9 cellular contexts compared by ENCODE assay signal in the genomic region with DNA sequence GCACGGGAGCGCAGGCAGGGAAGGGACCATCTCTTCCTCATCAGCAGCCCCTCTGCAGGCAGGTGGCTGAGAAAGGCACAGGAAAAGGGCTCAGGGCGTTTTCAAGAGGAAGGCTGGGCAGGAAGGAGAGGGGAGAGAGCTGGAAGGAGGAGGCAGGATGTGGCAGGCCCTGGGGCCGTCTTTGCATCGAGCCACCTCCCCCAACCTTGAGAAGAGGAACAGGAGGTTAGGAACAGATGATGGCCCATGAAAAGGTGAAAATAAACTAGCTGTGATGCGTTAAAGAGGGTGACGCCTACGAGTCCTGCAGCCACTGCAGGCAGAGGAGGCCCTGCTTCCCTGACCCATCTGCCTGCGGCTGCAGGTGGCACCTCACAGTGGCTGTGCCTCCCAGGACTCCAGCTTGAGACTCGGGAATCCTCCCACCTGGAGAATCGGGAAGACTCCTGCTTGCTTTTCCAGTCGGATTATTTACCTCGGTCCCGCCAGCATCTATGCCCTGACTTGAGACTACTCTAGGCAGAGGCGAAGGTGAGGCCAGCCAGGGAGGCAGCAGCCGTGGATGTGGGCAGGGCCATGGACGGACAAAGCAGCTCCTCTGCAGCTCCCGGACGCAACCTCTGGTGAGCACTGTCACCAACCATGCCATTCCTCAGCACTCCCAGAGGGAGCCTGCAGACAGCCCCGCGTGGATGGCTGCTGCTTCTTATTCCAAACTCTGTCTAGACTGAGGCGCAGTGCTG. TPM values are rescaled to one million over a fixed set of nuclear protein-coding genes. Genes with fewer than 3 reads are reported as not detected.
DNase-seq lines count a peak whose midpoint lies in the region; ATAC-seq and TF ChIP-seq lines count a peak whose summit lies in the region.
"Had no signal": no experiment of that assay in that cellular context is flagged by ENCODE, and none has a peak within 500 bp of the region (broad histone marks: within the 10 kb centered on the region; RNA-seq: fewer than 3 reads in every experiment).

No MANE protein-coding gene starts in this region.

- RAD21 ChIA-PET in HCT116 (lab: Charles Lee; ENCODE audit: low non-redundant PET in 1 of 2, low total read pairs in 2 of 2, uncharacterized antibody in 2 of 2, unreplicated experiment in 2 of 2) = no interaction called here

- H3K4me2 ChIP-seq in HCT116 (ENCODE audit: low read length) = no peak overlapping the region

- no peak overlapping the region for H2AFZ ChIP-seq in HCT116 (ENCODE audit: low read depth, low read length, poor library complexity, severe bottlenecking)

- no peak for DNase-seq in HCT116 (ENCODE audit: low read depth, low spot score)
- peak; percentile 67 for DNase-seq in islet precursor cell
- no peak for DNase-seq in nucleus accumbens (lab: John Stamatoyannopoulos, UW)
- DNase-seq in H4 (ENCODE audit: low spot score) = no peak
- DNase-seq in NK-92 (lab: John Stamatoyannopoulos, UW; ENCODE audit: unreplicated experiment) = no peak
- DNase-seq in C1 segment of cervical spinal cord (lab: John Stamatoyannopoulos, UW) = no peak

- CTCF ChIA-PET in HCT116 (lab: Charles Lee) = no interaction called here

- no peaks in the 10 kb centered on the region for H3K27me3 ChIP-seq in HCT116 (ENCODE audit: insufficient read depth, low read length)

- no peak for TF ChIP-seq CTCF in HCT116 (IDR thresholded peaks at IDR 0.05 in 2 of 3, conservative IDR thresholded peaks at IDR 0.05 in 1 of 3; ENCODE audit: borderline replicate concordance in 1 of 3, insufficient read depth in 1 of 3, low read depth in 2 of 3, low read length in 2 of 3)

- no peaks in the 10 kb centered on the region for H4K20me1 ChIP-seq in HCT116 (ENCODE audit: insufficient read depth)

- no peak for TF ChIP-seq RAD21 in HCT116 (IDR thresholded peaks at IDR 0.05; ENCODE audit: low read depth)

- no peak for TF ChIP-seq POLR2A in HCT116 (IDR thresholded peaks at IDR 0.05; ENCODE audit: borderline replicate concordance, extremely low read depth, insufficient read depth, insufficient read length)

- POLR2A ChIA-PET in HCT116 (lab: Charles Lee) = no interaction called here

- H3K9me3 ChIP-seq in HCT116 (ENCODE audit: control insufficient read depth in 1 of 2, insufficient read depth in 1 of 2, low read depth in 1 of 2, low read length in 2 of 2) = no peaks in the 10 kb centered on the region

- no peaks in the 10 kb centered on the region for H3K4me1 ChIP-seq in HCT116 (ENCODE audit: control insufficient read depth in 1 of 2, insufficient read depth in 2 of 2, low read length in 2 of 2)

- no peaks in the 10 kb centered on the region for H3K36me3 ChIP-seq in HCT116 (ENCODE audit: control insufficient read depth in 1 of 2, insufficient read depth in 2 of 2, low read length in 2 of 2)

- no peak overlapping the region for H3K27ac ChIP-seq in HCT116 (ENCODE audit: low read depth, low read length)

- intact Hi-C loops in HCT116 (cut with micrococcal nuclease) = no loop called here

- no peak overlapping the region for H3K9ac ChIP-seq in HCT116 (ENCODE audit: low read length)

- no peak overlapping the region for H3K4me3 ChIP-seq in HCT116 (replicated peaks in 1 of 2; ENCODE audit: low read depth in 1 of 2, low read length in 2 of 2)

- BruUV-seq in HCT116 (replicated peaks; lab: Mats Ljungman, UMichigan) = no TSS peak

- ATAC-seq in GM18508 (IDR thresholded peaks at IDR 0.05; ENCODE audit: insufficient read depth, unreplicated experiment) (peak; percentile 72), HCT116 (peak; percentile 17; the same call in 1 of the 2 replicates)
- ATAC-seq: sciatic nerve had no signal

- H3K79me2 ChIP-seq in HCT116 (ENCODE audit: insufficient read depth, low read length) = no peaks in the 10 kb centered on the region

- no peaks in the 10 kb centered on the region for H3K9me2 ChIP-seq in HCT116 (ENCODE audit: insufficient read depth)

TF ChIP-seq in HCT116, 20 proteins besides CTCF, POLR2A, EP300 and RAD21:
- TF ChIP-seq ELF1 (IDR thresholded peaks at IDR 0.05; ENCODE audit: borderline replicate concordance, low read depth) (no peak), YY1 (IDR thresholded peaks at IDR 0.05; ENCODE audit: extremely low read depth, insufficient replicate concordance, low read depth, low read length) (no peak), TCF7L2 (IDR thresholded peaks at IDR 0.05; ENCODE audit: borderline replicate concordance, extremely low read depth, insufficient read depth, insufficient read length) (no peak)

TF ChIP-seq in PFSK-1, 5 proteins besides CTCF, POLR2A, EP300 and RAD21:
- TF ChIP-seq FOXP2 (optimal IDR thresholded peaks at IDR 0.05; ENCODE audit: borderline replicate concordance, extremely low read depth, extremely low read length, insufficient read depth) (peak; percentile 25), TAF1 (IDR thresholded peaks at IDR 0.05; ENCODE audit: borderline replicate concordance, insufficient read depth, low read length) (no peak), POLR2AphosphoS5 (IDR thresholded peaks at IDR 0.05; ENCODE audit: low read depth, low read length) (no peak), SIN3A (IDR thresholded peaks at IDR 0.05; ENCODE audit: borderline replicate concordance, insufficient read depth, low read length) (no peak)
- TF ChIP-seq, protein P1, sequence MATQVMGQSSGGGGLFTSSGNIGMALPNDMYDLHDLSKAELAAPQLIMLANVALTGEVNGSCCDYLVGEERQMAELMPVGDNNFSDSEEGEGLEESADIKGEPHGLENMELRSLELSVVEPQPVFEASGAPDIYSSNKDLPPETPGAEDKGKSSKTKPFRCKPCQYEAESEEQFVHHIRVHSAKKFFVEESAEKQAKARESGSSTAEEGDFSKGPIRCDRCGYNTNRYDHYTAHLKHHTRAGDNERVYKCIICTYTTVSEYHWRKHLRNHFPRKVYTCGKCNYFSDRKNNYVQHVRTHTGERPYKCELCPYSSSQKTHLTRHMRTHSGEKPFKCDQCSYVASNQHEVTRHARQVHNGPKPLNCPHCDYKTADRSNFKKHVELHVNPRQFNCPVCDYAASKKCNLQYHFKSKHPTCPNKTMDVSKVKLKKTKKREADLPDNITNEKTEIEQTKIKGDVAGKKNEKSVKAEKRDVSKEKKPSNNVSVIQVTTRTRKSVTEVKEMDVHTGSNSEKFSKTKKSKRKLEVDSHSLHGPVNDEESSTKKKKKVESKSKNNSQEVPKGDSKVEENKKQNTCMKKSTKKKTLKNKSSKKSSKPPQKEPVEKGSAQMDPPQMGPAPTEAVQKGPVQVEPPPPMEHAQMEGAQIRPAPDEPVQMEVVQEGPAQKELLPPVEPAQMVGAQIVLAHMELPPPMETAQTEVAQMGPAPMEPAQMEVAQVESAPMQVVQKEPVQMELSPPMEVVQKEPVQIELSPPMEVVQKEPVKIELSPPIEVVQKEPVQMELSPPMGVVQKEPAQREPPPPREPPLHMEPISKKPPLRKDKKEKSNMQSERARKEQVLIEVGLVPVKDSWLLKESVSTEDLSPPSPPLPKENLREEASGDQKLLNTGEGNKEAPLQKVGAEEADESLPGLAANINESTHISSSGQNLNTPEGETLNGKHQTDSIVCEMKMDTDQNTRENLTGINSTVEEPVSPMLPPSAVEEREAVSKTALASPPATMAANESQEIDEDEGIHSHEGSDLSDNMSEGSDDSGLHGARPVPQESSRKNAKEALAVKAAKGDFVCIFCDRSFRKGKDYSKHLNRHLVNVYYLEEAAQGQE (IDR thresholded peaks at IDR 0.05; ENCODE audit: insufficient read depth in 1 of 2, low read depth in 2 of 2, low read length in 2 of 2) = peak in 1 of 2 experiments; percentile 38; a peak in 1 of 4 replicates

RNA-seq across cellular contexts. Expression of a gene that starts 18.2 kb away (rescaled TPM):
- total RNA-seq in HCT116 (2021; ENCODE audit: unreplicated experiment) = 35.0 TPM
- polyA plus RNA-seq in HCT116 (2012) = 32.6 and 40.3 TPM in 2 replicates
- polyA plus RNA-seq in PFSK-1 (2012; ENCODE audit: insufficient read length, low read depth) = 99.1 TPM
- 9.0 and 12.2 TPM in 2 replicates for total RNA-seq in H4 (2014; rRNA removed; shearing (Covaris generic))
